Comparison of ENCODE assay signal across 21 cellular contexts in the genomic region with DNA sequence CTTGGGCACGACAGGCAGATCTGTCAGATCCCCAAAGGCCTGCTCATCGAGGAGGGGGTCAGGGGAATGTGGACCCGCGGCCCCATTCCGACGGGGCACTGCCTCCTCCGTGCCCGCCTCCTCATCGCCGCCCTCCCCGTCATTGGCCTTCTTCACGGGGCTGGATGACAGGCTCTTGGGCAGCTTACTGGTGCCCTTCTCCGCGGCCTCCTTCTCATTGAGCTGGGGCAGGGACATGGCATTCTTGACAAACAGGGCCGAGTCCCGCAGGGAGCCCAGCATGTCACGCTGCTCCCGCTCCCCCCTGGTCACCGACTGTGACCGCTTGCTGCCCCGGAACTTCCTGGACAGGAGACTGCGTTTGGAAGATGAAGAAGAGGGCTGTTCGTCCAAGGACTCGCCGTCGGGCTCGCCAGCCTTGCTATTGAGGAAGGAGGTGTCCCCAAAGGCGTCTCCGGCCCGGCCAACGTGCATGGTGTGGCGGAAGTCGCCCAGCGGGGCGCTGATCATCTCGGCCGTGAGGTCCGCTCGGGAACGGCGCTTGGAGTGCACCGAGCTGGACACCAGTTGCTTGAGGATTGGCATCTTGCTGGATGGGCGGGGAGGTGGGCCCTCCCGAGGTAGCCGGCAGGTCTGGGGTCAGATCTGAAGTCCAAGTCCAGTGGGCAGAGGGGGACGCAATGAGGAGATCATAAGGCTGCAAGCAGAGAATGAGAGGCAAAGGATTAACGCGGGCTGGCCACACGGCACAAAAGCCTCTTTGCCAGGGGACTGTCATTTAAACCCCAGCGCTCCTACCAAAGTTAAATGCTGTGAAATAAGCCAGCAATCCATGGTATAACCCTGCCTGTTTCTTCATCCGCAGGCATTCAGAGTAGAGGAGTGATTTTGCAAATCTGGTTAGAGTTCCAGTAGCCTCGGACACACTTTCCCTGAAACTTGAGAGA. TPM values are rescaled to one million over a fixed set of nuclear protein-coding genes. Genes with fewer than 3 reads are reported as not detected.
A peak's percentile ranks its signal among the peaks of the same experiment; 100 is the strongest.
DNase-seq lines count a peak whose midpoint lies in the region; ATAC-seq and TF ChIP-seq lines count a peak whose summit lies in the region.
"Had no signal": no experiment of that assay in that cellular context is flagged by ENCODE, and none has a peak within 500 bp of the region (broad histone marks: within the 10 kb centered on the region; RNA-seq: fewer than 3 reads in every experiment).

No MANE protein-coding gene starts in this region.

- TF ChIP-seq POLR2A in vagina (IDR thresholded peaks at IDR 0.05) = no peak

- peak overlapping the region; percentile 62 for H3K4me2 ChIP-seq in osteoblast (ENCODE audit: insufficient read depth, low read length)

- no peak overlapping the region for H3K4me3 ChIP-seq in right atrium auricular region
- peak overlapping the region in 1 of 59 donors; percentile 6 for H3K4me3 ChIP-seq in dorsolateral prefrontal cortex
- H3K4me3 ChIP-seq in osteoblast (ENCODE audit: insufficient read depth, low read length) = no peak overlapping the region
- peak overlapping the region in 1 of 2 donors; percentile 3 for H3K4me3 ChIP-seq in vagina
- H3K4me3 ChIP-seq: GM12878, HAP-1, Peyer's patch, spleen had no signal

- peaks cover 48% of the 10 kb centered on the region for H4K20me1 ChIP-seq in osteoblast (ENCODE audit: insufficient read depth, low read length)

- peaks cover 24% of the 10 kb centered on the region for H3K36me3 ChIP-seq in right atrium auricular region
- peaks cover 13% of the 10 kb centered on the region for H3K36me3 ChIP-seq in osteoblast (ENCODE audit: insufficient read depth, low read length)
- H3K36me3 ChIP-seq in vagina = peaks cover 0 to 22% of the 10 kb centered on the region in 2 donors

- H3K27ac ChIP-seq in right atrium auricular region (peak overlapping the region; percentile 90 to 96), dorsolateral prefrontal cortex (peak overlapping the region in 48 of 59 donors; percentile 1 to 84 (median 59)), osteoblast (ENCODE audit: low read depth, low read length) (peak overlapping the region; percentile 5), vagina (peak overlapping the region; percentile 93)

- TF ChIP-seq CTCF in right atrium auricular region (IDR thresholded peaks at IDR 0.05) (no peak), dorsolateral prefrontal cortex (IDR thresholded peaks at IDR 0.05 in 54 of 56, conservative IDR thresholded peaks at IDR 0.05 in 2 of 56; ENCODE audit: low read depth in 1 of 56, partially characterized antibody in 56 of 56) (no peak), osteoblast (IDR thresholded peaks at IDR 0.05; ENCODE audit: extremely low read depth, low read depth, low read length) (no peak), vagina (IDR thresholded peaks at IDR 0.05) (no peak)

- intact Hi-C loops in left cardiac atrium (cut with DNase I) = no loop called here
- intact Hi-C loops in dorsolateral prefrontal cortex (cut with DNase I) = no loop called here
- intact Hi-C loops in vagina (cut with DNase I) = loop anchor here (5.0 kb wide), 1 partner anchor 939 kb away; no protein-coding TSS in a partner anchor

- no peaks in the 10 kb centered on the region for H3K27me3 ChIP-seq in right atrium auricular region
- no peaks in the 10 kb centered on the region for H3K27me3 ChIP-seq in dorsolateral prefrontal cortex
- no peaks in the 10 kb centered on the region for H3K27me3 ChIP-seq in osteoblast (ENCODE audit: insufficient read depth, low read length)
- no peaks in the 10 kb centered on the region for H3K27me3 ChIP-seq in vagina
- H3K27me3 ChIP-seq: Peyer's patch, spleen had no signal

- H2AFZ ChIP-seq in osteoblast (ENCODE audit: low read length) = no peak overlapping the region

- ATAC-seq in left cardiac atrium = no peak
- ATAC-seq in HG02852 (IDR thresholded peaks at IDR 0.05; ENCODE audit: unreplicated experiment) = no peak
- ATAC-seq: GM12878 had no signal

- H3K79me2 ChIP-seq in osteoblast (ENCODE audit: insufficient read depth, low read length) = peaks cover 59% of the 10 kb centered on the region

- peaks cover 0 to 67% of the 10 kb centered on the region in 2 donors for H3K4me1 ChIP-seq in right atrium auricular region
- H3K4me1 ChIP-seq in osteoblast (ENCODE audit: insufficient read depth, low read length) = peaks cover 45% of the 10 kb centered on the region
- peaks cover 94% of the 10 kb centered on the region for H3K4me1 ChIP-seq in vagina
- H3K4me1 ChIP-seq: HAP-1 had no signal

- no peak for DNase-seq in right atrium auricular region (ENCODE audit: low spot score)
- no peak for DNase-seq in left cardiac atrium
- no peak for DNase-seq in dorsolateral prefrontal cortex
- DNase-seq in osteoblast (ENCODE audit: insufficient read length, low spot score, missing footprints) = peak; percentile 80
- no peak for DNase-seq in vagina (ENCODE audit: extremely low spot score in 2 of 2)
- no peak for DNase-seq in NCI-H1105 (lab: John Stamatoyannopoulos, UW)
- DNase-seq in amniotic stem cell (lab: John Stamatoyannopoulos, UW) = no peak
- DNase-seq: ACHN; activated CD8-positive, alpha-beta memory T cell treated with anti-CD3 and anti-CD28 coated beads for 24 hours; KBM-7; NCI-H1105 treated with DMSO at 0.1 percent for 48 hours; NCI-H2227 treated with DMSO at 0.1 percent for 48 hours; Peyer's patch; spleen; SW 1271 had no signal

- H3K9me3 ChIP-seq in right atrium auricular region (no peaks in the 10 kb centered on the region), osteoblast (ENCODE audit: low read depth, low read length) (no peaks in the 10 kb centered on the region), vagina (no peaks in the 10 kb centered on the region)
- H3K9me3 ChIP-seq: HAP-1, Peyer's patch, spleen had no signal

RNA-seq across cellular contexts. Expression of a gene that starts 24.5 kb away (rescaled TPM):
- total RNA-seq in right atrium auricular region (not detected), left cardiac atrium (not detected), dorsolateral prefrontal cortex (1 to 10 TPM in 2 of 120 experiments, under 1 TPM in 7, not detected in 111; 0.46 to 1.6 (median 0.68) TPM), osteoblast (not detected in 2 replicates), vagina (not detected)
- total RNA-seq: activated T-helper 2 cell treated with anti-CD3 and anti-CD28 coated beads, Interferon-gamma antibody, Interleukin-2, Interleukin-4, amounts not matched to agents 10 μg/mL and 5 μg/mL and 100 μg/mL, durations not matched to agents 14 hours and 24 hours and 36 hours; dermis microvascular lymphatic vessel endothelial cell; GM12878; lung microvascular endothelial cell; Peyer's patch; spleen had no signal

RNA-seq across cellular contexts. Expression of a gene that starts 25.6 kb away (rescaled TPM):
- total RNA-seq in right atrium auricular region (10 to 100 TPM; 35.4 to 56.0 TPM), left cardiac atrium (10 to 100 TPM; 44.9 to 80.5 TPM), dorsolateral prefrontal cortex (100 to 1,000 TPM in 13 of 120 experiments, 10 to 100 TPM in 107; 47.4 to 222 (median 76.7) TPM), osteoblast (13.8 and 16.3 TPM in 2 replicates), vagina (73.7 TPM)

Comparison
In these comparisons a context has a peak if more than half of its experiments do, and no peak if none do; other contexts are left out.
1. H3K27ac ChIP-seq: peak in every context shown above with its lines; median percentile 93 in right atrium auricular region; 93 in vagina; 59 in dorsolateral prefrontal cortex; 5 in osteoblast.